ENCODE assay signal across 1 cellular context in the genomic region with DNA sequence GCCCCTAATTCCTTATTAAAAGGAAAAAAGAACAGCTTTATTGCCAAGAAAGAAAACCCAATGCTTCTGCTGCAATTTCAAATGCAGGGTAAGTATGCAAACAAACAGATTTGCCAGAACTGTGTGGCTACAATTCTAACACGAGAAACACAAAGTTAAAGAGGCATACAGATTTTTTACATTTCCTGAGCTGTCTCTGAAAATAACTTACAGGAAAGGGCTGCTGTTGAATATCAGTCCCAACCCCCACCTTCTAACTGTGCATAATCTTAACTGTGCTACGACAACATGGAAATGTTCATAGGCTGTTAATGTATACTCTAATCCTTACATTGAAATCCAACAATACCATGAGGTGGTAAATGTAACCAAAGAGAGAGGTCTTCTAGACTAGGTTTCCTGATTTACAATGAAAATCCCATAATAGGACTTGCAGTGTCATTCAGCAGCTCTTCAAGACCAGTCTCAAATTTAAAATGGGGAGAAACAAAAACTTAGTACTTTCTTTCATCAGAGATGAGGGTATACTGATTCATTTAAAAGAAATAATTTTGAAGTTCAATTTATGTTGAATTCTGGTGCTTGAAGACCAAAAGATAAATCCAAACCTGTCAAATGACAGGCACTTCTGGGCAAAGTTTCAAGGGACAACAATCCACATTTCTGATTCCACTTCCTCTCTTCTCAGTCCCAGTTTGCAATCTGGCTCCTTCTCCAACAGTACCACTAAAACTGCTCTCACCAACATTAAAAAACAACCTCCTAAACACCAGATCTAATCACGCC.
TF ChIP-seq lines count a peak whose summit lies in the region.

No MANE protein-coding gene starts in this region.

TF ChIP-seq in K562, 482 proteins besides CTCF, POLR2A, EP300 and RAD21:
- TF ChIP-seq SMARCB1 (IDR thresholded peaks at IDR 0.05; ENCODE audit: insufficient read length, low read depth) (peak; percentile 39), MEIS2 (IDR thresholded peaks at IDR 0.05; ENCODE audit: partially characterized antibody) (peak; percentile 68), NBN (IDR thresholded peaks at IDR 0.05; ENCODE audit: low read depth) (0 out of 2 replicates have a peak, but pooled peaks have one; percentile 36), NFE2 (IDR thresholded peaks at IDR 0.05; ENCODE audit: low read depth) (peak; percentile 24; the same call in 1 of the 2 replicates), PHB (CRISPR knock-in tag; IDR thresholded peaks at IDR 0.05) (no peak), MAZ (CRISPR knock-in tag; conservative IDR thresholded peaks at IDR 0.05 in 1 of 2, IDR thresholded peaks at IDR 0.05 in 1 of 2) (no peak), SPI1 (IDR thresholded peaks at IDR 0.05; ENCODE audit: borderline replicate concordance, low read depth, low read length) (peak; percentile 95), SMARCA4 (IDR thresholded peaks at IDR 0.05) (peak; percentile 37; the same call in 1 of the 2 replicates), SMARCE1 (IDR thresholded peaks at IDR 0.05) (0 out of 2 replicates have a peak, but pooled peaks have one; percentile 15), ZFP30 (CRISPR knock-in tag; IDR thresholded peaks at IDR 0.05; ENCODE audit: borderline replicate concordance) (no peak), TRIM25 (IDR thresholded peaks at IDR 0.05; ENCODE audit: borderline replicate concordance) (no peak), ZNF592 (IDR thresholded peaks at IDR 0.05) (0 out of 2 replicates have a peak, but pooled peaks have one; percentile 16), SRSF1 (IDR thresholded peaks at IDR 0.05; ENCODE audit: low read depth, low read length) (no peak), KDM1A (IDR thresholded peaks at IDR 0.05) (0 out of 4 replicates have a peak, but pooled peaks of 1 of the 2 experiments have one; percentile 7), ZNF766 (CRISPR knock-in tag; conservative IDR thresholded peaks at IDR 0.05) (peak; percentile 20; the same call in 1 of the 2 replicates), PRDM10 (IDR thresholded peaks at IDR 0.05; ENCODE audit: partially characterized antibody) (peak; percentile 67)
- TF ChIP-seq, protein P1, sequence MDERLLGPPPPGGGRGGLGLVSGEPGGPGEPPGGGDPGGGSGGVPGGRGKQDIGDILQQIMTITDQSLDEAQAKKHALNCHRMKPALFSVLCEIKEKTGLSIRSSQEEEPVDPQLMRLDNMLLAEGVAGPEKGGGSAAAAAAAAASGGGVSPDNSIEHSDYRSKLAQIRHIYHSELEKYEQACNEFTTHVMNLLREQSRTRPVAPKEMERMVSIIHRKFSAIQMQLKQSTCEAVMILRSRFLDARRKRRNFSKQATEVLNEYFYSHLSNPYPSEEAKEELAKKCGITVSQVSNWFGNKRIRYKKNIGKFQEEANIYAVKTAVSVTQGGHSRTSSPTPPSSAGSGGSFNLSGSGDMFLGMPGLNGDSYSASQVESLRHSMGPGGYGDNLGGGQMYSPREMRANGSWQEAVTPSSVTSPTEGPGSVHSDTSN (CRISPR knock-in tag; IDR thresholded peaks at IDR 0.05; ENCODE audit: low read depth), result no peak
- TF ChIP-seq, protein P1 (tag; conservative IDR thresholded peaks at IDR 0.05; ENCODE audit: low read depth), result peak; percentile 43; the same call in 1 of the 2 replicates
- TF ChIP-seq, protein P2, sequence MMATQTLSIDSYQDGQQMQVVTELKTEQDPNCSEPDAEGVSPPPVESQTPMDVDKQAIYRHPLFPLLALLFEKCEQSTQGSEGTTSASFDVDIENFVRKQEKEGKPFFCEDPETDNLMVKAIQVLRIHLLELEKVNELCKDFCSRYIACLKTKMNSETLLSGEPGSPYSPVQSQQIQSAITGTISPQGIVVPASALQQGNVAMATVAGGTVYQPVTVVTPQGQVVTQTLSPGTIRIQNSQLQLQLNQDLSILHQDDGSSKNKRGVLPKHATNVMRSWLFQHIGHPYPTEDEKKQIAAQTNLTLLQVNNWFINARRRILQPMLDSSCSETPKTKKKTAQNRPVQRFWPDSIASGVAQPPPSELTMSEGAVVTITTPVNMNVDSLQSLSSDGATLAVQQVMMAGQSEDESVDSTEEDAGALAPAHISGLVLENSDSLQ (IDR thresholded peaks at IDR 0.05), result peak; percentile 74
TF ChIP-seq in K562: peak in this region for 13.
